ENCODE assay signal across 13 cellular contexts in genomic region chr19:35352177-35352447, GRCh38. TPM values are rescaled to one million over a fixed set of nuclear protein-coding genes. Genes with fewer than 3 reads are reported as not detected.
"Had no signal": no experiment of that assay in that cellular context is flagged by ENCODE, and none has a peak within 500 bp of the region (broad histone marks: within the 10 kb centered on the region; RNA-seq: fewer than 3 reads in every experiment).

No MANE protein-coding gene starts in this region.

- FAIRE-seq: pancreas, small intestine had no signal

- H2AFZ ChIP-seq: hepatocyte had no signal

- H3K27me3 ChIP-seq: body of pancreas, hepatocyte, pancreas had no signal

- H3K36me3 ChIP-seq: left lung, pancreas, thoracic aorta had no signal

- H3K79me2 ChIP-seq: hepatocyte had no signal

- H3K4me3 ChIP-seq: body of pancreas, dorsolateral prefrontal cortex, hepatocyte, left lung, mucosa of descending colon, pancreas, thoracic aorta had no signal

- H3K9me3 ChIP-seq: body of pancreas, left lung, mucosa of descending colon, pancreas, thoracic aorta had no signal

- H3K27ac ChIP-seq: foreskin keratinocyte, hepatocyte, left lung, thoracic aorta had no signal

- H3K4me1 ChIP-seq: body of pancreas, foreskin keratinocyte, pancreas had no signal

- H3K4me2 ChIP-seq: hepatocyte had no signal

RNA-seq across cellular contexts. Expression of gene FFAR1, which starts 4.4 kb away (rescaled TPM):
- total RNA-seq: fibroblast of lung, foreskin keratinocyte, hepatocyte, left lung, mucosa of descending colon, pulmonary artery endothelial cell, thoracic aorta, ureter had no signal
- polyA plus RNA-seq: fibroblast of lung, foreskin keratinocyte, hepatocyte had no signal

RNA-seq across cellular contexts. Expression of gene FFAR3, which starts 6.1 kb away (rescaled TPM):
- total RNA-seq: body of pancreas, epithelial cell of proximal tubule, fibroblast of lung, foreskin keratinocyte, pulmonary artery endothelial cell, thoracic aorta, ureter had no signal
- polyA plus RNA-seq: fibroblast of lung, foreskin keratinocyte, hepatocyte had no signal

RNA-seq across cellular contexts. Expression of gene GPR42, which starts 18.8 kb away (rescaled TPM):
- total RNA-seq: body of pancreas, epithelial cell of proximal tubule, fibroblast of lung, foreskin keratinocyte, hepatocyte, left lung, pulmonary artery endothelial cell, thoracic aorta, ureter had no signal
- polyA plus RNA-seq: fibroblast of lung, foreskin keratinocyte, hepatocyte had no signal

RNA-seq across cellular contexts. Expression of gene CD22, which starts 23.1 kb away (rescaled TPM):
- total RNA-seq: foreskin keratinocyte, pulmonary artery endothelial cell had no signal
- polyA plus RNA-seq: foreskin keratinocyte, hepatocyte had no signal
